ENCODE assay signal across 13 cellular contexts in genomic region chr1:233005703-233006102, GRCh38. TPM values are rescaled to one million over a fixed set of nuclear protein-coding genes. Genes with fewer than 3 reads are reported as not detected.
DNase-seq lines count a peak whose midpoint lies in the region; ATAC-seq and TF ChIP-seq lines count a peak whose summit lies in the region.
"Had no signal": no experiment of that assay in that cellular context is flagged by ENCODE, and none has a peak within 500 bp of the region (broad histone marks: within the 10 kb centered on the region; RNA-seq: fewer than 3 reads in every experiment).

No MANE protein-coding gene starts in this region.

- no peak for TF ChIP-seq CTCF in heart right ventricle (IDR thresholded peaks at IDR 0.05)
- TF ChIP-seq CTCF in foreskin fibroblast (IDR thresholded peaks at IDR 0.05; ENCODE audit: low read depth, low read length) = no peak
- no peak for TF ChIP-seq CTCF in spleen (IDR thresholded peaks at IDR 0.05 in 8 of 11, conservative IDR thresholded peaks at IDR 0.05 in 3 of 11)

- intact Hi-C loops in heart right ventricle (cut with DNase I) (no loop called here), right cardiac atrium (cut with DNase I) (no loop called here), spleen (cut with DNase I; ENCODE audit: low total_unique reads) (no loop called here)
- intact Hi-C loops in activated CD4-positive, alpha-beta memory T cell treated with anti-CD3 and anti-CD28 coated beads for 36 hours (cut with micrococcal nuclease) = no loop called here

- no peak overlapping the region for H3K27ac ChIP-seq in heart right ventricle
- H3K27ac ChIP-seq in right cardiac atrium (ENCODE audit: low read length) = no peak overlapping the region
- H3K27ac ChIP-seq in SJCRH30 = no peak overlapping the region
- H3K27ac ChIP-seq in spleen = peak overlapping the region in 6 of 8 donors; percentile 42 to 70 (median 55)
- H3K27ac ChIP-seq: parathyroid adenoma had no signal

- H3K36me3 ChIP-seq in heart right ventricle (no peaks in the 10 kb centered on the region), SJCRH30 (no peaks in the 10 kb centered on the region), spleen (peaks cover 0 to 7% (median 0%) of the 10 kb centered on the region in 6 donors)

- H3K9me3 ChIP-seq in heart right ventricle (peaks cover 0 to 6% (median 0%) of the 10 kb centered on the region in 11 donors), right cardiac atrium (ENCODE audit: control insufficient read depth, low read length) (no peaks in the 10 kb centered on the region), SJCRH30 (replicated peaks) (no peaks in the 10 kb centered on the region), spleen (no peaks in the 10 kb centered on the region)

- 76 to 80% methylated on average over 8 of the region's 8 CpGs for WGBS in heart right ventricle, 2 donors
- 75% methylated on average over 8 of the region's 8 CpGs for WGBS in right cardiac atrium
- 74 to 92% (median 83%) methylated on average over 8 of the region's 8 CpGs for WGBS in spleen, 5 donors

- peaks cover 35% of the 10 kb centered on the region for H3K36me3 Mint-ChIP-seq in activated CD4-positive, alpha-beta memory T cell treated with anti-CD3 and anti-CD28 coated beads for 36 hours

- H3K4me1 ChIP-seq in heart right ventricle (no peaks in the 10 kb centered on the region), right cardiac atrium (ENCODE audit: control insufficient read depth, insufficient read depth, low read length) (no peaks in the 10 kb centered on the region), SJCRH30 (peaks cover 12% of the 10 kb centered on the region), spleen (peaks cover 0 to 3% (median 0%) of the 10 kb centered on the region in 6 donors)
- H3K4me1 ChIP-seq: parathyroid adenoma had no signal

- DNase-seq in heart right ventricle = no peak
- DNase-seq in right cardiac atrium = no peak
- peak; percentile 37 to 57 for DNase-seq in SJCRH30
- DNase-seq in foreskin fibroblast = peak; percentile 61 to 83
- DNase-seq in spleen = no peak
- no peak for DNase-seq in activated CD4-positive, alpha-beta memory T cell treated with anti-CD3 and anti-CD28 coated beads for 36 hours
- DNase-seq in NCI-H524 (lab: John Stamatoyannopoulos, UW) = no peak
- no peak for DNase-seq in NCI-H1694 (lab: John Stamatoyannopoulos, UW)
- DNase-seq: activated naive CD4-positive, alpha-beta T cell treated with anti-CD3 and anti-CD28 coated beads for 36 hours; erythroblast; Right ventricle myocardium superior had no signal

- no peaks in the 10 kb centered on the region for H3K27me3 ChIP-seq in heart right ventricle
- H3K27me3 ChIP-seq in right cardiac atrium (ENCODE audit: control insufficient read depth, insufficient read depth) = no peaks in the 10 kb centered on the region
- no peaks in the 10 kb centered on the region for H3K27me3 ChIP-seq in SJCRH30
- H3K27me3 ChIP-seq in spleen (replicated peaks in 1 of 7) = no peaks in the 10 kb centered on the region

- CTCF ChIA-PET in activated CD4-positive, alpha-beta memory T cell treated with anti-CD3 and anti-CD28 coated beads for 36 hours (lab: Charles Lee) = no interaction called here

- no peak for TF ChIP-seq POLR2A in spleen (IDR thresholded peaks at IDR 0.05)

- H3K4me3 ChIP-seq in heart right ventricle = no peak overlapping the region
- H3K4me3 ChIP-seq in right cardiac atrium (ENCODE audit: low read length) = no peak overlapping the region
- no peak overlapping the region for H3K4me3 ChIP-seq in SJCRH30
- H3K4me3 ChIP-seq in foreskin fibroblast (ENCODE audit: low read depth in 1 of 2, low read length in 2 of 2) = no peak overlapping the region
- no peak overlapping the region for H3K4me3 ChIP-seq in spleen

- POLR2A ChIA-PET in activated CD4-positive, alpha-beta memory T cell treated with anti-CD3 and anti-CD28 coated beads for 36 hours (lab: Charles Lee) = no interaction called here

- peaks cover 4% of the 10 kb centered on the region for H3K9me3 Mint-ChIP-seq in activated CD4-positive, alpha-beta memory T cell treated with anti-CD3 and anti-CD28 coated beads for 36 hours
- H3K9me3 Mint-ChIP-seq: stimulated activated effector memory CD8-positive, alpha-beta T cell treated with anti-CD3 and anti-CD28 coated beads, Interleukin-12 subunit alpha, Interleukin-12 subunit beta, amount 100 ng/mL, for 72 hours had no signal

- no peak overlapping the region for H3K27ac Mint-ChIP-seq in activated CD4-positive, alpha-beta memory T cell treated with anti-CD3 and anti-CD28 coated beads for 36 hours
- H3K27ac Mint-ChIP-seq: activated naive CD4-positive, alpha-beta T cell treated with anti-CD3 and anti-CD28 coated beads for 36 hours; stimulated activated effector memory CD8-positive, alpha-beta T cell treated with anti-CD3 and anti-CD28 coated beads, Interleukin-12 subunit alpha, Interleukin-12 subunit beta, amount 100 ng/mL, for 72 hours had no signal

- H3K4me1 Mint-ChIP-seq in activated CD4-positive, alpha-beta memory T cell treated with anti-CD3 and anti-CD28 coated beads for 36 hours (ENCODE audit: low read depth) = no peaks in the 10 kb centered on the region
- H3K4me1 Mint-ChIP-seq: stimulated activated effector memory CD8-positive, alpha-beta T cell treated with anti-CD3 and anti-CD28 coated beads, Interleukin-12 subunit alpha, Interleukin-12 subunit beta, amount 100 ng/mL, for 72 hours had no signal

- ATAC-seq in heart right ventricle (peak in 5 of 8 donors; percentile 41 to 74 (median 44)), right cardiac atrium (no peak)
- ATAC-seq: stimulated activated effector memory CD8-positive, alpha-beta T cell treated with anti-CD3 and anti-CD28 coated beads, Interleukin-12 subunit alpha, Interleukin-12 subunit beta, amount 100 ng/mL, for 72 hours had no signal

- no peaks in the 10 kb centered on the region for H3K27me3 Mint-ChIP-seq in activated CD4-positive, alpha-beta memory T cell treated with anti-CD3 and anti-CD28 coated beads for 36 hours

- H3K4me3 Mint-ChIP-seq in activated CD4-positive, alpha-beta memory T cell treated with anti-CD3 and anti-CD28 coated beads for 36 hours = no peak overlapping the region
- H3K4me3 Mint-ChIP-seq: activated naive CD4-positive, alpha-beta T cell treated with anti-CD3 and anti-CD28 coated beads for 36 hours; stimulated activated effector memory CD8-positive, alpha-beta T cell treated with anti-CD3 and anti-CD28 coated beads, Interleukin-12 subunit alpha, Interleukin-12 subunit beta, amount 100 ng/mL, for 72 hours had no signal

RNA-seq across cellular contexts. Expression of gene NTPCR, which starts 55.3 kb away (rescaled TPM):
- 10 to 100 TPM; 53.5 to 78.8 (median 56.8) TPM for total RNA-seq in heart right ventricle
- polyA plus RNA-seq in heart right ventricle = 10 to 100 TPM; 51.2 to 88.4 TPM
- total RNA-seq in right cardiac atrium = 10 to 100 TPM; 55.7 to 67.5 (median 56.8) TPM
- polyA plus RNA-seq in right cardiac atrium = 114 TPM
- total RNA-seq in SJCRH30 (2014; rRNA removed; shearing (Covaris generic)) = 18.1 and 21.0 TPM in 2 replicates
- total RNA-seq in spleen = 10 to 100 TPM; 18.8 to 37.9 (median 24.1) TPM
- polyA plus RNA-seq in spleen = 10 to 100 TPM; 34.3 to 42.6 (median 40.9) TPM
- total RNA-seq in activated CD4-positive, alpha-beta memory T cell treated with anti-CD3 and anti-CD28 coated beads for 36 hours = 10 to 100 TPM; 41.7 to 45.0 TPM

Comparison
In these comparisons a context has a peak if more than half of its experiments do, and no peak if none do; other contexts are left out.
1. ATAC-seq: peak in heart right ventricle (5 of 8); none in right cardiac atrium (0 of 2).
2. DNase-seq: peak in SJCRH30 (2 of 2) and foreskin fibroblast (2 of 2); none in heart right ventricle (0 of 2), right cardiac atrium (0 of 3), spleen (single experiment), activated CD4-positive, alpha-beta memory T cell treated with anti-CD3 and anti-CD28 coated beads for 36 hours (single experiment), NCI-H524 (0 of 2) and NCI-H1694 (single experiment).
3. H3K27ac ChIP-seq: peak in spleen (6 of 8); none in heart right ventricle (0 of 10), right cardiac atrium (single experiment) and SJCRH30 (single experiment).